In genomic region chr12:78121969-78122610, GRCh38 we compare ENCODE assay signal across 1 cellular context.
TF ChIP-seq lines count a peak whose summit lies in the region.

No MANE protein-coding gene starts in this region.

TF ChIP-seq in GM23338, 12 proteins besides CTCF, POLR2A, EP300 and RAD21 (continued from another document):
- TF ChIP-seq STAT1 (IDR thresholded peaks at IDR 0.05; ENCODE audit: unreplicated experiment) (no peak), POLR2AphosphoS5 (IDR thresholded peaks at IDR 0.05; ENCODE audit: low read depth) (no peak), REST (IDR thresholded peaks at IDR 0.05; ENCODE audit: unreplicated experiment) (no peak), JUNB (IDR thresholded peaks at IDR 0.05; ENCODE audit: unreplicated experiment) (no peak), CREB1 (CRISPR knock-in tag; IDR thresholded peaks at IDR 0.05; ENCODE audit: low read depth) (no peak), ZNF331 (CRISPR knock-in tag; IDR thresholded peaks at IDR 0.05; ENCODE audit: low read depth) (no peak), EZH2phosphoT487 (IDR thresholded peaks at IDR 0.05; ENCODE audit: unreplicated experiment) (no peak)
